1 cellular context compared by ENCODE assay signal in the genomic region with DNA sequence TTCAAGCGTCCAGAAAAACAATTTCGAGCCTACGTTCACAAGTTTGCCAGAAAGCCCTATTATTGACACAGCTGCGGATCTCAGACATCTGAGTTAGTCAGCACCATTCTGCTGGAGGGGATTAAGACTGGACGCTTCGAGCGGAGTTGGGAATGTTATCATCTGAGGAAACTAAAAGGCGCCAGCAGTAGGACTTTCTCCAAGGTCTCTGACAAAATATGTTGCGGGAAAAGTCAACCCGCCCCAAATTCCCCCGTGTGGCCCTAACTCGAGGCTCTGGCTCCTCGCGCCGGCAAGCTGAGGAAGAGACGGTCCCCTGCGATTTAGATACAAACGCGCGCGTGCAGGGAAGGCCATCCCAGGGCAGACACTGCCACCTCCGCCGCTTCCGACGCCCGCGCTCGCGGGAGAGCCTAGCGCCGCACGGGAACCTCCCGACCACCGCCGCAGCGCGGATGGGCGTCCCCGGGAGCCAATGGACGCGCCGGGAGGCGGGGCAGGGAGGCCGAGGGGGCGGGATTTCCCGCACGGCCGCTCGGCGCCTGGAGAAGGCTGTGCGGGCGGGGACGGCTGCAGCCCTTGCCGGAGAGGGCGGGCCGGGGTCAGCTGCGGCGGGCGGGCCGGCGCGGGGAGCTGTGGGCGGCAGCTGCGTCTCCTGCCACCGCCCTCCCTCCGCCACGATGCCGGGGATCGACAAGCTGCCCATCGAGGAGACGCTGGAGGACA.
TF ChIP-seq lines count a peak whose summit lies in the region.

A gene with protein sequence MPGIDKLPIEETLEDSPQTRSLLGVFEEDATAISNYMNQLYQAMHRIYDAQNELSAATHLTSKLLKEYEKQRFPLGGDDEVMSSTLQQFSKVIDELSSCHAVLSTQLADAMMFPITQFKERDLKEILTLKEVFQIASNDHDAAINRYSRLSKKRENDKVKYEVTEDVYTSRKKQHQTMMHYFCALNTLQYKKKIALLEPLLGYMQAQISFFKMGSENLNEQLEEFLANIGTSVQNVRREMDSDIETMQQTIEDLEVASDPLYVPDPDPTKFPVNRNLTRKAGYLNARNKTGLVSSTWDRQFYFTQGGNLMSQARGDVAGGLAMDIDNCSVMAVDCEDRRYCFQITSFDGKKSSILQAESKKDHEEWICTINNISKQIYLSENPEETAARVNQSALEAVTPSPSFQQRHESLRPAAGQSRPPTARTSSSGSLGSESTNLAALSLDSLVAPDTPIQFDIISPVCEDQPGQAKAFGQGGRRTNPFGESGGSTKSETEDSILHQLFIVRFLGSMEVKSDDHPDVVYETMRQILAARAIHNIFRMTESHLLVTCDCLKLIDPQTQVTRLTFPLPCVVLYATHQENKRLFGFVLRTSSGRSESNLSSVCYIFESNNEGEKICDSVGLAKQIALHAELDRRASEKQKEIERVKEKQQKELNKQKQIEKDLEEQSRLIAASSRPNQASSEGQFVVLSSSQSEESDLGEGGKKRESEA (plus strand): TSS at position 526 of the 726 bp plus-strand sequence. CDS start 155 bp downstream, at position 681.

TF ChIP-seq in HepG2, 621 proteins besides CTCF, POLR2A, EP300 and RAD21 (continued from another document and continues in another):
- TF ChIP-seq, protein P1, sequence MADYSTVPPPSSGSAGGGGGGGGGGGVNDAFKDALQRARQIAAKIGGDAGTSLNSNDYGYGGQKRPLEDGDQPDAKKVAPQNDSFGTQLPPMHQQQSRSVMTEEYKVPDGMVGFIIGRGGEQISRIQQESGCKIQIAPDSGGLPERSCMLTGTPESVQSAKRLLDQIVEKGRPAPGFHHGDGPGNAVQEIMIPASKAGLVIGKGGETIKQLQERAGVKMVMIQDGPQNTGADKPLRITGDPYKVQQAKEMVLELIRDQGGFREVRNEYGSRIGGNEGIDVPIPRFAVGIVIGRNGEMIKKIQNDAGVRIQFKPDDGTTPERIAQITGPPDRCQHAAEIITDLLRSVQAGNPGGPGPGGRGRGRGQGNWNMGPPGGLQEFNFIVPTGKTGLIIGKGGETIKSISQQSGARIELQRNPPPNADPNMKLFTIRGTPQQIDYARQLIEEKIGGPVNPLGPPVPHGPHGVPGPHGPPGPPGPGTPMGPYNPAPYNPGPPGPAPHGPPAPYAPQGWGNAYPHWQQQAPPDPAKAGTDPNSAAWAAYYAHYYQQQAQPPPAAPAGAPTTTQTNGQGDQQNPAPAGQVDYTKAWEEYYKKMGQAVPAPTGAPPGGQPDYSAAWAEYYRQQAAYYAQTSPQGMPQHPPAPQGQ (CRISPR knock-in tag; IDR thresholded peaks at IDR 0.05; ENCODE audit: borderline replicate concordance) = no peak
- TF ChIP-seq, protein P2, sequence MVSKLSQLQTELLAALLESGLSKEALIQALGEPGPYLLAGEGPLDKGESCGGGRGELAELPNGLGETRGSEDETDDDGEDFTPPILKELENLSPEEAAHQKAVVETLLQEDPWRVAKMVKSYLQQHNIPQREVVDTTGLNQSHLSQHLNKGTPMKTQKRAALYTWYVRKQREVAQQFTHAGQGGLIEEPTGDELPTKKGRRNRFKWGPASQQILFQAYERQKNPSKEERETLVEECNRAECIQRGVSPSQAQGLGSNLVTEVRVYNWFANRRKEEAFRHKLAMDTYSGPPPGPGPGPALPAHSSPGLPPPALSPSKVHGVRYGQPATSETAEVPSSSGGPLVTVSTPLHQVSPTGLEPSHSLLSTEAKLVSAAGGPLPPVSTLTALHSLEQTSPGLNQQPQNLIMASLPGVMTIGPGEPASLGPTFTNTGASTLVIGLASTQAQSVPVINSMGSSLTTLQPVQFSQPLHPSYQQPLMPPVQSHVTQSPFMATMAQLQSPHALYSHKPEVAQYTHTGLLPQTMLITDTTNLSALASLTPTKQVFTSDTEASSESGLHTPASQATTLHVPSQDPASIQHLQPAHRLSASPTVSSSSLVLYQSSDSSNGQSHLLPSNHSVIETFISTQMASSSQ (IDR thresholded peaks at IDR 0.05; ENCODE audit: low read depth) = no peak
- TF ChIP-seq, protein P2 (CRISPR knock-in tag; IDR thresholded peaks at IDR 0.05; ENCODE audit: borderline replicate concordance) = 0 out of 2 replicates have a peak, but pooled peaks have one; percentile 46
- TF ChIP-seq ONECUT2 (CRISPR knock-in tag; IDR thresholded peaks at IDR 0.05) (no peak), MTA1 (CRISPR knock-in tag; IDR thresholded peaks at IDR 0.05; ENCODE audit: borderline replicate concordance) (peak; percentile 64; the same call in 1 of the 2 replicates), GTF2F1 (IDR thresholded peaks at IDR 0.05; ENCODE audit: low read length) (no peak), ZNF605 (CRISPR knock-in tag; IDR thresholded peaks at IDR 0.05) (peak; percentile 92), BRCA1 (CRISPR knock-in tag; IDR thresholded peaks at IDR 0.05) (peak; percentile 66; the same call in 1 of the 2 replicates), YEATS2 (CRISPR knock-in tag; IDR thresholded peaks at IDR 0.05; ENCODE audit: borderline replicate concordance) (peak; percentile 70), HMGA1 (CRISPR knock-in tag; conservative IDR thresholded peaks at IDR 0.05) (no peak), MEF2D (CRISPR knock-in tag; IDR thresholded peaks at IDR 0.05) (peak; percentile 60; the same call in 1 of the 2 replicates), NCOA1 (CRISPR knock-in tag; IDR thresholded peaks at IDR 0.05) (no peak), TBX2 (CRISPR knock-in tag; IDR thresholded peaks at IDR 0.05; ENCODE audit: borderline replicate concordance) (peak; percentile 87), NFKB2 (CRISPR knock-in tag; IDR thresholded peaks at IDR 0.05; ENCODE audit: borderline replicate concordance) (peak; percentile 87; the same call in 1 of the 2 replicates), ZNF703 (CRISPR knock-in tag; IDR thresholded peaks at IDR 0.05; ENCODE audit: borderline replicate concordance) (0 out of 2 replicates have a peak, but pooled peaks have one; percentile 72), ZNF556 (CRISPR knock-in tag; IDR thresholded peaks at IDR 0.05; ENCODE audit: borderline replicate concordance) (peak; percentile 51; the same call in 1 of the 2 replicates), MATR3 (CRISPR knock-in tag; IDR thresholded peaks at IDR 0.05) (no peak), SP1 (IDR thresholded peaks at IDR 0.05) (no peak), SP1 (CRISPR knock-in tag; IDR thresholded peaks at IDR 0.05) (peak; percentile 79), MEIS2 (CRISPR knock-in tag; IDR thresholded peaks at IDR 0.05) (peak; percentile 80), NFYB (CRISPR knock-in tag; IDR thresholded peaks at IDR 0.05) (peak; percentile 88), ZSCAN30 (CRISPR knock-in tag; IDR thresholded peaks at IDR 0.05) (no peak), NFE2L2 (IDR thresholded peaks at IDR 0.05; ENCODE audit: low read length) (no peak), ATRX (CRISPR knock-in tag; IDR thresholded peaks at IDR 0.05; ENCODE audit: borderline replicate concordance) (no peak), SOX6 (IDR thresholded peaks at IDR 0.05) (no peak), SOX6 (CRISPR knock-in tag; IDR thresholded peaks at IDR 0.05) (peak; percentile 39; the same call in 1 of the 2 replicates), SOX13 (IDR thresholded peaks at IDR 0.05) (no peak), SOX13 (CRISPR knock-in tag; conservative IDR thresholded peaks at IDR 0.05 in 1 of 2, IDR thresholded peaks at IDR 0.05 in 1 of 2) (peak in 1 of 2 experiments; percentile 13; a peak in 1 of 4 replicates), TRIM24 (CRISPR knock-in tag; IDR thresholded peaks at IDR 0.05) (no peak), GABPA (IDR thresholded peaks at IDR 0.05; ENCODE audit: low read depth, low read length) (peak; percentile 76), GABPA (CRISPR knock-in tag; IDR thresholded peaks at IDR 0.05; ENCODE audit: low read depth) (0 out of 2 replicates have a peak, but pooled peaks have one; percentile 42), ZNF160 (CRISPR knock-in tag; IDR thresholded peaks at IDR 0.05) (no peak; the same call in 1 of the 2 replicates), NRL (CRISPR knock-in tag; IDR thresholded peaks at IDR 0.05; ENCODE audit: borderline replicate concordance) (peak; percentile 82; the same call in 1 of the 2 replicates), ZNF354B (CRISPR knock-in tag; IDR thresholded peaks at IDR 0.05) (0 out of 2 replicates have a peak, but pooled peaks have one; percentile 44)
- TF ChIP-seq, protein P3, sequence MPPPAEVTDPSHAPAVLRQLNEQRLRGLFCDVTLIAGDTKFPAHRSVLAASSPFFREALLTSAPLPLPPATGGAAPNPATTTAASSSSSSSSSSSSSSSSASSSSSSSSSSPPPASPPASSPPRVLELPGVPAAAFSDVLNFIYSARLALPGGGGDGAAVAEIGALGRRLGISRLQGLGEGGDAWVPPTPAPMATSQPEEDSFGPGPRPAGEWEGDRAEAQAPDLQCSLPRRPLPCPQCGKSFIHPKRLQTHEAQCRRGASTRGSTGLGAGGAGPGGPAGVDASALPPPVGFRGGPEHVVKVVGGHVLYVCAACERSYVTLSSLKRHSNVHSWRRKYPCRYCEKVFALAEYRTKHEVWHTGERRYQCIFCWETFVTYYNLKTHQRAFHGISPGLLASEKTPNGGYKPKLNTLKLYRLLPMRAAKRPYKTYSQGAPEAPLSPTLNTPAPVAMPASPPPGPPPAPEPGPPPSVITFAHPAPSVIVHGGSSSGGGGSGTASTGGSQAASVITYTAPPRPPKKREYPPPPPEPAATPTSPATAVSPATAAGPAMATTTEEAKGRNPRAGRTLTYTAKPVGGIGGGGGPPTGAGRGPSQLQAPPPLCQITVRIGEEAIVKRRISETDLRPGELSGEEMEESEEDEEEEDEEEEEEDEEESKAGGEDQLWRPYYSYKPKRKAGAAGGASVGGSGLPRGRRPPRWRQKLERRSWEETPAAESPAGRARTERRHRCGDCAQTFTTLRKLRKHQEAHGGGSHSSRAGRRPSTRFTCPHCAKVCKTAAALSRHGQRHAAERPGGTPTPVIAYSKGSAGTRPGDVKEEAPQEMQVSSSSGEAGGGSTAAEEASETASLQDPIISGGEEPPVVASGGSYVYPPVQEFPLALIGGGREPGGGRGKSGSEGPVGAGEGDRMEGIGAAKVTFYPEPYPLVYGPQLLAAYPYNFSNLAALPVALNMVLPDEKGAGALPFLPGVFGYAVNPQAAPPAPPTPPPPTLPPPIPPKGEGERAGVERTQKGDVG (CRISPR knock-in tag; IDR thresholded peaks at IDR 0.05; ENCODE audit: borderline replicate concordance) = peak; percentile 72; the same call in 1 of the 2 replicates
- TF ChIP-seq, protein P4, sequence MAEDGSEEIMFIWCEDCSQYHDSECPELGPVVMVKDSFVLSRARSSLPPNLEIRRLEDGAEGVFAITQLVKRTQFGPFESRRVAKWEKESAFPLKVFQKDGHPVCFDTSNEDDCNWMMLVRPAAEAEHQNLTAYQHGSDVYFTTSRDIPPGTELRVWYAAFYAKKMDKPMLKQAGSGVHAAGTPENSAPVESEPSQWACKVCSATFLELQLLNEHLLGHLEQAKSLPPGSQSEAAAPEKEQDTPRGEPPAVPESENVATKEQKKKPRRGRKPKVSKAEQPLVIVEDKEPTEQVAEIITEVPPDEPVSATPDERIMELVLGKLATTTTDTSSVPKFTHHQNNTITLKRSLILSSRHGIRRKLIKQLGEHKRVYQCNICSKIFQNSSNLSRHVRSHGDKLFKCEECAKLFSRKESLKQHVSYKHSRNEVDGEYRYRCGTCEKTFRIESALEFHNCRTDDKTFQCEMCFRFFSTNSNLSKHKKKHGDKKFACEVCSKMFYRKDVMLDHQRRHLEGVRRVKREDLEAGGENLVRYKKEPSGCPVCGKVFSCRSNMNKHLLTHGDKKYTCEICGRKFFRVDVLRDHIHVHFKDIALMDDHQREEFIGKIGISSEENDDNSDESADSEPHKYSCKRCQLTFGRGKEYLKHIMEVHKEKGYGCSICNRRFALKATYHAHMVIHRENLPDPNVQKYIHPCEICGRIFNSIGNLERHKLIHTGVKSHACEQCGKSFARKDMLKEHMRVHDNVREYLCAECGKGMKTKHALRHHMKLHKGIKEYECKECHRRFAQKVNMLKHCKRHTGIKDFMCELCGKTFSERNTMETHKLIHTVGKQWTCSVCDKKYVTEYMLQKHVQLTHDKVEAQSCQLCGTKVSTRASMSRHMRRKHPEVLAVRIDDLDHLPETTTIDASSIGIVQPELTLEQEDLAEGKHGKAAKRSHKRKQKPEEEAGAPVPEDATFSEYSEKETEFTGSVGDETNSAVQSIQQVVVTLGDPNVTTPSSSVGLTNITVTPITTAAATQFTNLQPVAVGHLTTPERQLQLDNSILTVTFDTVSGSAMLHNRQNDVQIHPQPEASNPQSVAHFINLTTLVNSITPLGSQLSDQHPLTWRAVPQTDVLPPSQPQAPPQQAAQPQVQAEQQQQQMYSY (CRISPR knock-in tag; IDR thresholded peaks at IDR 0.05) = no peak
- TF ChIP-seq, protein P5, sequence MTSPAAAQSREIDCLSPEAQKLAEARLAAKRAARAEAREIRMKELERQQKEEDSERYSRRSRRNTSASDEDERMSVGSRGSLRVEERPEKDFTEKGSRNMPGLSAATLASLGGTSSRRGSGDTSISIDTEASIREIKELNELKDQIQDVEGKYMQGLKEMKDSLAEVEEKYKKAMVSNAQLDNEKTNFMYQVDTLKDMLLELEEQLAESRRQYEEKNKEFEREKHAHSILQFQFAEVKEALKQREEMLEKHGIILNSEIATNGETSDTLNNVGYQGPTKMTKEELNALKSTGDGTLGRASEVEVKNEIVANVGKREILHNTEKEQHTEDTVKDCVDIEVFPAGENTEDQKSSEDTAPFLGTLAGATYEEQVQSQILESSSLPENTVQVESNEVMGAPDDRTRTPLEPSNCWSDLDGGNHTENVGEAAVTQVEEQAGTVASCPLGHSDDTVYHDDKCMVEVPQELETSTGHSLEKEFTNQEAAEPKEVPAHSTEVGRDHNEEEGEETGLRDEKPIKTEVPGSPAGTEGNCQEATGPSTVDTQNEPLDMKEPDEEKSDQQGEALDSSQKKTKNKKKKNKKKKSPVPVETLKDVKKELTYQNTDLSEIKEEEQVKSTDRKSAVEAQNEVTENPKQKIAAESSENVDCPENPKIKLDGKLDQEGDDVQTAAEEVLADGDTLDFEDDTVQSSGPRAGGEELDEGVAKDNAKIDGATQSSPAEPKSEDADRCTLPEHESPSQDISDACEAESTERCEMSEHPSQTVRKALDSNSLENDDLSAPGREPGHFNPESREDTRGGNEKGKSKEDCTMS (CRISPR knock-in tag; conservative IDR thresholded peaks at IDR 0.05) = no peak
